Comparison of ENCODE assay signal across 10 cellular contexts in the genomic region with DNA sequence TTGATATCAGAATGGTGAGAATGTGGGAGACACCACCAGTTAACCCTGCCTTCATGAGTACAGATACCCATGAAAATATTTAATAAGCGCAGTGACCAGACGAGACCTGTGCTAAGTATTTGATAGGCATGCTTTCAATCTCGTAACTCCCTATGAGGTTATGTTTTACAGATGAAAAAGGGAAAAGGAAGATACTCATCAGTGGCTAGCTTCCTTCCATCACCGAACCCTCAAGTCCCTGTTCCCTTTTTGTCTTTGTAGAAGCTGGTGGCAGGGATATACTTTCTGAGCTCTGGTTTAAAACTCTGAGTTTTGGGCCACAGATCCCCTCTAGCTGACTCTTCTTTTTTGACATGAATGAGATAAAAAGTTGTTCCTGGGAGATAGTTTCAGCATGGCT. TPM values are rescaled to one million over a fixed set of nuclear protein-coding genes. Genes with fewer than 3 reads are reported as not detected.
DNase-seq lines count a peak whose midpoint lies in the region; ATAC-seq, FAIRE-seq and TF ChIP-seq lines count a peak whose summit lies in the region.
"Had no signal": no experiment of that assay in that cellular context is flagged by ENCODE, and none has a peak within 500 bp of the region (broad histone marks: within the 10 kb centered on the region; RNA-seq: fewer than 3 reads in every experiment).

No MANE protein-coding gene starts in this region.

- 95% methylated on average over 4 of the region's 4 CpGs for WGBS in HepG2 (ENCODE audit: low lambda C conversion rate)

- H3K4me1 Mint-ChIP-seq in activated T-cell treated with anti-CD3 and anti-CD28 coated beads, Interleukin-2, amount 50 U/mL, for 72 hours (ENCODE audit: low read depth), result peaks cover 62% of the 10 kb centered on the region

- H3K79me2 ChIP-seq in HepG2 (ENCODE audit: insufficient read depth, low read length), result peaks cover 46% of the 10 kb centered on the region

- ATAC-seq in GM21786 (IDR thresholded peaks at IDR 0.05; ENCODE audit: unreplicated experiment) (peak; percentile 13), HepG2 (no peak; the same call in 2 of the 3 replicates), GM19035 (IDR thresholded peaks at IDR 0.05; ENCODE audit: unreplicated experiment) (no peak), GM18873 (IDR thresholded peaks at IDR 0.05; ENCODE audit: low FRiP score, unreplicated experiment) (no peak), GM18868 (IDR thresholded peaks at IDR 0.05; ENCODE audit: unreplicated experiment) (no peak)
- ATAC-seq in activated T-cell treated with anti-CD3 and anti-CD28 coated beads, Interleukin-2, amount 50 U/mL, for 72 hours (replicated peaks in 1 of 2), result no peak

- peak overlapping the region in 1 of 2 donors; percentile 51 for H3K4me3 Mint-ChIP-seq in activated T-cell treated with anti-CD3 and anti-CD28 coated beads, Interleukin-2, amount 50 U/mL, for 72 hours

- peak; percentile 18 for DNase-seq in Ammon's horn (ENCODE audit: low spot score)
- peak; percentile 76 for DNase-seq in OCI-M1 (lab: John Stamatoyannopoulos, UW)
- no peak for DNase-seq in HepG2 (ENCODE audit: low spot score)
- DNase-seq in activated T-cell treated with anti-CD3 and anti-CD28 coated beads, Interleukin-2, amount 50 U/mL, for 72 hours, result no peak
- DNase-seq: left cardiac atrium had no signal

- CTCF ChIA-PET in HepG2 (lab: Yijun Ruan, JAX; ENCODE audit: low intra/inter-chr PET ratio, low total read pairs), result no interaction called here

- intact Hi-C loops in HepG2 (cut with micrococcal nuclease; ENCODE audit: unreplicated experiment), result no loop called here

- no peak for TF ChIP-seq POLR2A in HepG2 (IDR thresholded peaks at IDR 0.05; ENCODE audit: insufficient read depth in 1 of 2, low read depth in 2 of 2, low read length in 2 of 2)

- in situ Hi-C loops in HepG2 (cut with HindIII; ENCODE audit: extremely low pct_ligation_motif_present, low pct_unique_long_range_greater_than_20kb), result no loop called here

- TF ChIP-seq CTCF in HepG2 (CRISPR knock-in tag; IDR thresholded peaks at IDR 0.05), result no peak

- peak overlapping the region; percentile 47 for H3K27ac ChIP-seq in HepG2 (ENCODE audit: extremely low read length, insufficient read depth, low read length)

- TF ChIP-seq EP300 in HepG2 (IDR thresholded peaks at IDR 0.05; ENCODE audit: low read depth in 2 of 2, low read length in 2 of 2) (no peak), HepG2 (CRISPR knock-in tag; IDR thresholded peaks at IDR 0.05; ENCODE audit: borderline replicate concordance) (no peak)

- no peak overlapping the region for H3K9ac ChIP-seq in HepG2 (ENCODE audit: insufficient read depth, low read depth, low read length)

- no peak overlapping the region for H3K4me2 ChIP-seq in HepG2 (ENCODE audit: low read depth, low read length)

- TF ChIP-seq RAD21 in HepG2 (CRISPR knock-in tag; IDR thresholded peaks at IDR 0.05), result no peak

- no peak for FAIRE-seq in HepG2 (lab: Jason Lieb, UNC)
- FAIRE-seq: bronchial epithelial cell had no signal

- H3K36me3 Mint-ChIP-seq in activated T-cell treated with anti-CD3 and anti-CD28 coated beads, Interleukin-2, amount 50 U/mL, for 72 hours (ENCODE audit: insufficient read depth in 2 of 2), result peaks cover 0 to 1% of the 10 kb centered on the region in 2 donors

- no peak overlapping the region for H3K4me3 ChIP-seq in HepG2 (replicated peaks in 1 of 3; ENCODE audit: insufficient read depth in 1 of 3, low read depth in 2 of 3, low read length in 3 of 3)

- H2AFZ ChIP-seq in HepG2 (ENCODE audit: low read length), result no peak overlapping the region

- POLR2A ChIA-PET in HepG2 (lab: Yijun Ruan, JAX), result interaction anchor here (1.0 to 3.9 kb wide), 3 partner anchors 25 to 46 kb away, joined by 3 to 12 read pairs (median 4); a partner anchor contains a TSS

- no peaks in the 10 kb centered on the region for H3K27me3 Mint-ChIP-seq in activated T-cell treated with anti-CD3 and anti-CD28 coated beads, Interleukin-2, amount 50 U/mL, for 72 hours (ENCODE audit: low read depth)

- 0 out of 5 replicates have a peak, but pooled peaks cover 0 to 3% of the 10 kb centered on the region in 2 experiments for H3K36me3 ChIP-seq in HepG2 (replicated peaks in 1 of 2; ENCODE audit: control insufficient read depth in 1 of 2, insufficient read depth in 2 of 2, low read length in 2 of 2)

- no peaks in the 10 kb centered on the region for H3K9me3 Mint-ChIP-seq in activated T-cell treated with anti-CD3 and anti-CD28 coated beads, Interleukin-2, amount 50 U/mL, for 72 hours

- no TSS peak for BruUV-seq in HepG2 (replicated peaks; lab: Mats Ljungman, UMichigan)

- H3K27me3 ChIP-seq in HepG2 (ENCODE audit: control insufficient read depth in 1 of 2, insufficient read depth in 2 of 2, low read length in 2 of 2), result no peaks in the 10 kb centered on the region

- H3K9me3 ChIP-seq in HepG2 (ENCODE audit: low read length), result no peaks in the 10 kb centered on the region

- peaks cover 55% of the 10 kb centered on the region for H3K4me1 ChIP-seq in HepG2 (ENCODE audit: insufficient read depth, low read length)

- H3K27ac Mint-ChIP-seq in activated T-cell treated with anti-CD3 and anti-CD28 coated beads, Interleukin-2, amount 50 U/mL, for 72 hours, result no peak overlapping the region

- no peaks in the 10 kb centered on the region for H4K20me1 ChIP-seq in HepG2 (ENCODE audit: insufficient read depth, low read length)

TF ChIP-seq in HepG2, 621 proteins besides CTCF, POLR2A, EP300 and RAD21 (continues in another document):
- TF ChIP-seq, protein P1, sequence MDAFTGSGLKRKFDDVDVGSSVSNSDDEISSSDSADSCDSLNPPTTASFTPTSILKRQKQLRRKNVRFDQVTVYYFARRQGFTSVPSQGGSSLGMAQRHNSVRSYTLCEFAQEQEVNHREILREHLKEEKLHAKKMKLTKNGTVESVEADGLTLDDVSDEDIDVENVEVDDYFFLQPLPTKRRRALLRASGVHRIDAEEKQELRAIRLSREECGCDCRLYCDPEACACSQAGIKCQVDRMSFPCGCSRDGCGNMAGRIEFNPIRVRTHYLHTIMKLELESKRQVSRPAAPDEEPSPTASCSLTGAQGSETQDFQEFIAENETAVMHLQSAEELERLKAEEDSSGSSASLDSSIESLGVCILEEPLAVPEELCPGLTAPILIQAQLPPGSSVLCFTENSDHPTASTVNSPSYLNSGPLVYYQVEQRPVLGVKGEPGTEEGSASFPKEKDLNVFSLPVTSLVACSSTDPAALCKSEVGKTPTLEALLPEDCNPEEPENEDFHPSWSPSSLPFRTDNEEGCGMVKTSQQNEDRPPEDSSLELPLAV (CRISPR knock-in tag; conservative IDR thresholded peaks at IDR 0.05; ENCODE audit: low read depth), result no peak
- TF ChIP-seq SMAD3 (CRISPR knock-in tag; IDR thresholded peaks at IDR 0.05) (no peak), ETV5 (CRISPR knock-in tag; IDR thresholded peaks at IDR 0.05; ENCODE audit: borderline replicate concordance) (no peak), ZSCAN21 (CRISPR knock-in tag; IDR thresholded peaks at IDR 0.05; ENCODE audit: borderline replicate concordance) (no peak), ZNF883 (CRISPR knock-in tag; IDR thresholded peaks at IDR 0.05; ENCODE audit: not compliant biosample characterization) (no peak), HMG20B (CRISPR knock-in tag; conservative IDR thresholded peaks at IDR 0.05) (no peak), ERF (CRISPR knock-in tag; IDR thresholded peaks at IDR 0.05) (no peak), MED8 (CRISPR knock-in tag; IDR thresholded peaks at IDR 0.05; ENCODE audit: insufficient replicate concordance) (no peak), HOXA3 (CRISPR knock-in tag; IDR thresholded peaks at IDR 0.05) (no peak)
- TF ChIP-seq, protein P2, sequence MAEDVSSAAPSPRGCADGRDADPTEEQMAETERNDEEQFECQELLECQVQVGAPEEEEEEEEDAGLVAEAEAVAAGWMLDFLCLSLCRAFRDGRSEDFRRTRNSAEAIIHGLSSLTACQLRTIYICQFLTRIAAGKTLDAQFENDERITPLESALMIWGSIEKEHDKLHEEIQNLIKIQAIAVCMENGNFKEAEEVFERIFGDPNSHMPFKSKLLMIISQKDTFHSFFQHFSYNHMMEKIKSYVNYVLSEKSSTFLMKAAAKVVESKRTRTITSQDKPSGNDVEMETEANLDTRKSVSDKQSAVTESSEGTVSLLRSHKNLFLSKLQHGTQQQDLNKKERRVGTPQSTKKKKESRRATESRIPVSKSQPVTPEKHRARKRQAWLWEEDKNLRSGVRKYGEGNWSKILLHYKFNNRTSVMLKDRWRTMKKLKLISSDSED (CRISPR knock-in tag; IDR thresholded peaks at IDR 0.05), result no peak

RNA-seq across cellular contexts. Expression of a gene that starts 26.3 kb away (rescaled TPM):
- total RNA-seq in HepG2 (2016; rRNA removed; fragmentation: Illumina TruSeq; extraction: Trizol), result 15.9 and 19.6 TPM in 2 replicates
- 65.4 and 76.1 TPM in 2 replicates for total RNA-seq in HepG2 (2016; cell fraction: cytosol; rRNA removed; fragmentation: Illumina TruSeq; extraction: Trizol; ENCODE audit: low read depth)
- total RNA-seq in HepG2 (2016; cell fraction: insoluble cytoplasmic fraction; rRNA removed; fragmentation: Illumina TruSeq; extraction: Trizol), result 14.5 and 14.6 TPM in 2 replicates
- total RNA-seq in HepG2 (2016; cell fraction: membrane; rRNA removed; fragmentation: Illumina TruSeq; extraction: Trizol), result 51.6 and 53.5 TPM in 2 replicates
- 25.2 and 33.9 TPM in 2 replicates for total RNA-seq in HepG2 (2016; cell fraction: nucleus; rRNA removed; fragmentation: Illumina TruSeq; extraction: Trizol)
- 13.8 and 15.5 TPM in 2 replicates for polyA plus RNA-seq in HepG2 (2011; rRNA removed)
- polyA plus RNA-seq in HepG2 (2011; cell fraction: cytosol; rRNA removed), result 7.7 and 8.8 TPM in 2 replicates
- polyA plus RNA-seq in HepG2 (2011; cell fraction: nucleus; rRNA removed), result 33.4 and 42.0 TPM in 2 replicates
- polyA plus RNA-seq in HepG2 (2012), result 13.2 and 14.7 TPM in 2 replicates
- 1.8 TPM in 2 replicates for polyA plus RNA-seq in HepG2 (2016; cell fraction: cytosol; fragmentation: Illumina TruSeq; extraction: Trizol; ENCODE audit: low read depth)
- 10.9 and 12.7 TPM in 2 replicates for polyA plus RNA-seq in HepG2 (2016; cell fraction: insoluble cytoplasmic fraction; fragmentation: Illumina TruSeq; extraction: Trizol; ENCODE audit: low read depth)
- polyA plus RNA-seq in HepG2 (2016; cell fraction: membrane; fragmentation: Illumina TruSeq; extraction: Trizol; ENCODE audit: low read depth), result 1.7 and 2.9 TPM in 2 replicates
- polyA plus RNA-seq in HepG2 (2016; cell fraction: nucleus; fragmentation: Illumina TruSeq; extraction: Trizol; ENCODE audit: insufficient read depth, low read depth), result 16.5 and 19.7 TPM in 2 replicates
- polyA minus RNA-seq in HepG2 (2011; rRNA and poly(A)+ RNA removed; ENCODE audit: low replicate concordance), result 65.4 and 78.4 TPM in 2 replicates
- polyA minus RNA-seq in HepG2 (2011; cell fraction: cytosol; rRNA and poly(A)+ RNA removed), result 32.3 and 37.4 TPM in 2 replicates
- polyA minus RNA-seq in HepG2 (2011; cell fraction: nucleus; rRNA and poly(A)+ RNA removed), result 92.7 and 94.2 TPM in 2 replicates
- total RNA-seq in activated T-cell treated with anti-CD3 and anti-CD28 coated beads, Interleukin-2, amount 50 U/mL, for 72 hours, result 10 to 100 TPM; 57.5 to 68.6 TPM

Comparison
In these comparisons a context has a peak if more than half of its experiments do, and no peak if none do; other contexts are left out.
1. DNase-seq: peak in Ammon's horn (single experiment) and OCI-M1 (single experiment); none in HepG2 (single experiment) and activated T-cell treated with anti-CD3 and anti-CD28 coated beads, Interleukin-2, amount 50 U/mL, for 72 hours (0 of 2).